20 cellular contexts compared by ENCODE assay signal in the genomic region with DNA sequence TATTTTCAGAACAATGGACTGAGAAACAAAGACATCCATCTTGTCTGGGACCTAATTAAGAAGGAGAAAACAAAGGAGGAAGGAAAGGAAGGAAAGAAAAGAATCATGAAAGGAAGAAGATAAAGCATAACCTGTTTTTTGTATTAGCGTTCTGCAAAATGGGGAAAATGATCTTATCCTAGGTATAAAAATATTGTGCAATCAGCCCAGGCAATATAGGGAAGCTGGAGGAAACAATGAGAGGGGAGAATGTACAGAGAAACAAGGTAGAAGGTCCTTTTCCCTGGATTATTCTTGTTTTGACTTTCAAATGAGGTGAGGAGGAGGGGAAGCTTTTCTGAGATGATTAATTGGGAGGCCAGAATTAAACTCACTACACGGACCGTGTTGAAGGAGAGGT.
"Had no signal": no experiment of that assay in that cellular context is flagged by ENCODE, and none has a peak within 500 bp of the region (broad histone marks: within the 10 kb centered on the region; RNA-seq: fewer than 3 reads in every experiment).

No MANE protein-coding gene starts in this region.

- H3K27me3 Mint-ChIP-seq: dendritic cell treated with granulocyte-macrophage colony-stimulating factor and Interleukin-4, amounts not matched to agents 40 ng/mL and 50 ng/mL, for 4 days; memory B cell; natural killer cell treated with Interleukin-12 subunit alpha and Interleukin-12 subunit beta and Interleukin-15 and Interleukin-18, amount 100 ng/mL, for 72 hours had no signal

- H3K27me3 ChIP-seq: foreskin keratinocyte, sigmoid colon had no signal

- DNase-seq: effector memory CD8-positive, alpha-beta T cell; erythroblast; foreskin keratinocyte; kidney; left cardiac atrium; left ventricle myocardium inferior; lower lobe of right lung; midbrain; posterior cingulate gyrus; sigmoid colon; stimulated activated CD4-positive, alpha-beta T cell treated with anti-CD3 and anti-CD28 coated beads, Interleukin-2, amount 100 ng/mL, for 24 hours; stimulated activated CD4-positive, alpha-beta T cell treated with anti-CD3 and anti-CD28 coated beads, Interleukin-4, amount 100 ng/mL, for 4 hours; stimulated activated naive CD4-positive, alpha-beta T cell treated with Interleukin-2 at 50 U/mL for 16 hours; trophoblast cell had no signal

- H3K36me3 Mint-ChIP-seq: memory B cell; natural killer cell treated with Interleukin-12 subunit alpha and Interleukin-12 subunit beta and Interleukin-15 and Interleukin-18, amount 100 ng/mL, for 72 hours had no signal

- ATAC-seq: effector memory CD8-positive, alpha-beta T cell; foreskin keratinocyte; left cardiac atrium; lower lobe of right lung; natural killer cell treated with Interleukin-12 subunit alpha and Interleukin-12 subunit beta and Interleukin-15 and Interleukin-18, amount 100 ng/mL, for 72 hours had no signal

- H3K4me1 ChIP-seq: foreskin keratinocyte, left ventricle myocardium inferior, lower lobe of right lung, sigmoid colon had no signal

- H3K4me1 Mint-ChIP-seq: memory B cell had no signal

- H3K27ac Mint-ChIP-seq: dendritic cell treated with granulocyte-macrophage colony-stimulating factor and Interleukin-4, amounts not matched to agents 40 ng/mL and 50 ng/mL, for 4 days; effector memory CD8-positive, alpha-beta T cell; memory B cell; natural killer cell treated with Interleukin-12 subunit alpha and Interleukin-12 subunit beta and Interleukin-15 and Interleukin-18, amount 100 ng/mL, for 72 hours had no signal

- H3K9me3 Mint-ChIP-seq: dendritic cell treated with granulocyte-macrophage colony-stimulating factor and Interleukin-4, amounts not matched to agents 40 ng/mL and 50 ng/mL, for 4 days; effector memory CD8-positive, alpha-beta T cell; memory B cell; natural killer cell treated with Interleukin-12 subunit alpha and Interleukin-12 subunit beta and Interleukin-15 and Interleukin-18, amount 100 ng/mL, for 72 hours had no signal

- H3K4me3 Mint-ChIP-seq: dendritic cell treated with granulocyte-macrophage colony-stimulating factor and Interleukin-4, amounts not matched to agents 40 ng/mL and 50 ng/mL, for 4 days; effector memory CD8-positive, alpha-beta T cell; memory B cell; natural killer cell treated with Interleukin-12 subunit alpha and Interleukin-12 subunit beta and Interleukin-15 and Interleukin-18, amount 100 ng/mL, for 72 hours had no signal

- H3K4me3 ChIP-seq: left ventricle myocardium inferior, lower lobe of right lung, sigmoid colon, skin epidermis had no signal

- H3K36me3 ChIP-seq: left ventricle myocardium inferior, lower lobe of right lung, sigmoid colon had no signal

- H3K27ac ChIP-seq: foreskin keratinocyte, left ventricle myocardium inferior, lower lobe of right lung, sigmoid colon, skin epidermis had no signal

- FAIRE-seq: colon, endothelial cell of umbilical vein, kidney had no signal

- H3K9me3 ChIP-seq: left ventricle myocardium inferior, lower lobe of right lung, sigmoid colon had no signal
